In genomic region chr7:95608344-95609173, GRCh38 we compare ENCODE assay signal across 8 cellular contexts. TPM values are rescaled to one million over a fixed set of nuclear protein-coding genes. Genes with fewer than 3 reads are reported as not detected.
DNase-seq lines count a peak whose midpoint lies in the region; ATAC-seq, FAIRE-seq and TF ChIP-seq lines count a peak whose summit lies in the region.

No MANE protein-coding gene starts in this region.

- peak overlapping the region; percentile 54 for H3K4me3 ChIP-seq in thoracic aorta

- no peaks in the 10 kb centered on the region for H3K9me3 ChIP-seq in thoracic aorta

- H3K27me3 ChIP-seq in thoracic aorta (replicated peaks; ENCODE audit: insufficient read depth): no peaks in the 10 kb centered on the region

- H3K27ac ChIP-seq in thoracic aorta: peak overlapping the region; percentile 68 to 84

- TF ChIP-seq CTCF in thoracic aorta (IDR thresholded peaks at IDR 0.05): no peak

- DNase-seq in Daoy (ENCODE audit: low read depth): peak; percentile 94
- peak; percentile 87 for DNase-seq in HPDE6-E6E7 (ENCODE audit: extremely low spot score)
- DNase-seq in SHP77 (lab: John Stamatoyannopoulos, UW): peak; percentile 79 to 86
- peak; percentile 93 for DNase-seq in medulla oblongata (ENCODE audit: extremely low spot score)
- DNase-seq in thoracic aorta (ENCODE audit: low spot score): peak; percentile 82
- no peak for DNase-seq in activated naive CD4-positive, alpha-beta T cell (lab: John Stamatoyannopoulos, UW)

- peaks cover 31 to 36% of the 10 kb centered on the region in 2 donors for H3K4me1 ChIP-seq in thoracic aorta (ENCODE audit: control insufficient read depth in 1 of 2, low read depth in 2 of 2)

- peak; percentile 97 for ATAC-seq in GM21526 (IDR thresholded peaks at IDR 0.05; ENCODE audit: low FRiP score, unreplicated experiment)
- peak; percentile 98 for ATAC-seq in thoracic aorta (ENCODE audit: insufficient number of reproducible peaks, low FRiP score, low read depth)

- FAIRE-seq in endometrium (lab: Jason Lieb, UNC): peak; percentile 90

- no peaks in the 10 kb centered on the region for H3K36me3 ChIP-seq in thoracic aorta

RNA-seq across cellular contexts. Expression of gene PDK4, which starts 12.2 kb away (rescaled TPM):
- total RNA-seq in Daoy (2014; rRNA removed; shearing (Covaris generic)): 0.63 and 0.71 TPM in 2 replicates
- total RNA-seq in thoracic aorta: 100 to 1,000 TPM in 1 of 2 donors, 10 to 100 TPM in 1; 79.5 to 316 TPM

Comparison
In these comparisons a context has a peak if more than half of its experiments do, and no peak if none do; other contexts are left out.
1. DNase-seq: peak in Daoy (single experiment), HPDE6-E6E7 (single experiment), SHP77 (2 of 2), medulla oblongata (single experiment) and thoracic aorta (single experiment); none in activated naive CD4-positive, alpha-beta T cell (0 of 4).
2. RNA of gene PDK4, which starts 12.2 kb away (total RNA-seq): 79.5 to 316 TPM in thoracic aorta; 0.63 to 0.71 TPM in Daoy; every median in the first group is over 10 times any median in the second.